In genomic region chr17:79098282-79098867, GRCh38 we compare ENCODE assay signal across 1 cellular context.
TF ChIP-seq lines count a peak whose summit lies in the region.

No MANE protein-coding gene starts in this region.

TF ChIP-seq in WTC11, 78 proteins besides CTCF, POLR2A, EP300 and RAD21:
- no peak for TF ChIP-seq USF2 (CRISPR knock-in tag; IDR thresholded peaks at IDR 0.05)
- no peak for TF ChIP-seq TCF7 (CRISPR knock-in tag; IDR thresholded peaks at IDR 0.05; ENCODE audit: low read depth)
- no peak for TF ChIP-seq ELF4 (CRISPR knock-in tag; IDR thresholded peaks at IDR 0.05; ENCODE audit: low read depth)
- TF ChIP-seq ZNF512 (CRISPR knock-in tag; IDR thresholded peaks at IDR 0.05; ENCODE audit: borderline replicate concordance) = no peak
- no peak for TF ChIP-seq KAT7 (CRISPR knock-in tag; IDR thresholded peaks at IDR 0.05; ENCODE audit: borderline replicate concordance)
- no peak for TF ChIP-seq NR1H2 (CRISPR knock-in tag; IDR thresholded peaks at IDR 0.05)
- TF ChIP-seq PRDM15 (CRISPR knock-in tag; IDR thresholded peaks at IDR 0.05) = no peak
- TF ChIP-seq ZNF416 (CRISPR knock-in tag; IDR thresholded peaks at IDR 0.05) = no peak
- TF ChIP-seq ZNF263 (CRISPR knock-in tag; IDR thresholded peaks at IDR 0.05; ENCODE audit: low read depth) = no peak
- TF ChIP-seq SMAD3 (CRISPR knock-in tag; IDR thresholded peaks at IDR 0.05; ENCODE audit: borderline replicate concordance) = no peak
- no peak for TF ChIP-seq E2F5 (CRISPR knock-in tag; IDR thresholded peaks at IDR 0.05)
- TF ChIP-seq GTF2I (CRISPR knock-in tag; conservative IDR thresholded peaks at IDR 0.05) = no peak
- no peak for TF ChIP-seq ZBTB21 (CRISPR knock-in tag; IDR thresholded peaks at IDR 0.05; ENCODE audit: borderline replicate concordance)
- no peak for TF ChIP-seq ZNF232 (CRISPR knock-in tag; IDR thresholded peaks at IDR 0.05)
- TF ChIP-seq ATF6 (CRISPR knock-in tag; IDR thresholded peaks at IDR 0.05) = no peak
- no peak for TF ChIP-seq ERG (CRISPR knock-in tag; IDR thresholded peaks at IDR 0.05)
- TF ChIP-seq RORB (CRISPR knock-in tag; IDR thresholded peaks at IDR 0.05) = no peak
